31 cellular contexts compared by ENCODE assay signal in genomic region chr3:87468235-87468634, GRCh38.
"Had no signal": no experiment of that assay in that cellular context is flagged by ENCODE, and none has a peak within 500 bp of the region (broad histone marks: within the 10 kb centered on the region; RNA-seq: fewer than 3 reads in every experiment).

No MANE protein-coding gene starts in this region.

- H3K4me1 ChIP-seq: esophagus muscularis mucosa, foreskin keratinocyte, gastrocnemius medialis, heart left ventricle had no signal

- H3K9me3 ChIP-seq: gastrocnemius medialis had no signal

- DNase-seq: activated B cell treated with CpG ODN at 0.5 μM for 24 hours; activated CD4-positive, alpha-beta T cell treated with anti-CD3 and anti-CD28 coated beads for 48 hours; activated CD4-positive, alpha-beta T cell treated with anti-CD3 and anti-CD28 coated beads, Interleukin-2, amount 50 U/mL, for 1 hour; activated CD4-positive, alpha-beta T cell treated with anti-CD3 and anti-CD28 coated beads, Interleukin-2, amount 50 U/mL, for 48 hours; activated CD8-positive, alpha-beta memory T cell treated with anti-CD3 and anti-CD28 coated beads for 24 hours; activated CD8-positive, alpha-beta T cell treated with anti-CD3 and anti-CD28 coated beads for 36 hours; activated effector memory CD4-positive, alpha-beta T cell treated with Interleukin-2 at 50 U/mL for 16 hours; activated gamma-delta T cell treated with Interleukin-2 at 50 U/mL for 16 hours; activated naive CD4-positive, alpha-beta T cell treated with anti-CD3 and anti-CD28 coated beads, Interleukin-2, amount 50 U/mL, for 16 hours; activated naive CD4-positive, alpha-beta T cell treated with Interleukin-2 at 50 U/mL for 16 hours; activated T-cell treated with anti-CD3 and anti-CD28 coated beads, Interleukin-2, amount 50 U/mL, for 4 hours; amniotic stem cell; anterior cingulate cortex; brain microvascular endothelial cell; dorsolateral prefrontal cortex; effector memory CD4-positive, alpha-beta T cell; endodermal cell; erythroblast; gastrocnemius medialis; glutamatergic neuron; heart left ventricle; T-helper 2 cell; WERI-Rb-1 had no signal

- FAIRE-seq: astrocyte, bronchial epithelial cell, TTC549 had no signal

- H3K27ac ChIP-seq: brain microvascular endothelial cell, coronary artery, dorsolateral prefrontal cortex, esophagus muscularis mucosa, foreskin keratinocyte, gastrocnemius medialis, heart left ventricle, WERI-Rb-1 had no signal

- ATAC-seq: activated CD4-positive, CD25-positive, alpha-beta regulatory T cell treated with anti-CD3 and anti-CD28 coated beads, Interleukin-2, amount 50 U/mL, for 24 hours; activated CD8-positive, alpha-beta T cell treated with anti-CD3 and anti-CD28 coated beads for 36 hours; activated T-cell treated with anti-CD3 and anti-CD28 coated beads, Interleukin-2, amount 50 U/mL, for 4 hours; activated T-helper 17 cell treated with anti-CD3 and anti-CD28 coated beads, Interleukin-2, amount 50 U/mL, for 72 hours; gastrocnemius medialis; heart left ventricle had no signal

- H3K4me3 ChIP-seq: coronary artery, dorsolateral prefrontal cortex, esophagus muscularis mucosa, gastrocnemius medialis, heart left ventricle had no signal

- H3K27me3 ChIP-seq: brain microvascular endothelial cell, dorsolateral prefrontal cortex, esophagus muscularis mucosa, foreskin keratinocyte, gastrocnemius medialis, heart left ventricle had no signal

- H3K36me3 ChIP-seq: brain microvascular endothelial cell, esophagus muscularis mucosa, gastrocnemius medialis, heart left ventricle, WERI-Rb-1 had no signal
